ENCODE assay signal across 1 cellular context in genomic region chr16:50721549-50722409, GRCh38.
TF ChIP-seq lines count a peak whose summit lies in the region.

No MANE protein-coding gene starts in this region.

TF ChIP-seq in K562, 482 proteins besides CTCF, POLR2A, EP300 and RAD21:
- TF ChIP-seq KAT2B (IDR thresholded peaks at IDR 0.05; ENCODE audit: low read depth, low read length): no peak
- TF ChIP-seq HMG20A (CRISPR knock-in tag; conservative IDR thresholded peaks at IDR 0.05): no peak
- TF ChIP-seq RBM34 (IDR thresholded peaks at IDR 0.05; ENCODE audit: borderline replicate concordance, insufficient read depth, low read length): no peak
- TF ChIP-seq PBX2 (CRISPR knock-in tag; IDR thresholded peaks at IDR 0.05; ENCODE audit: low read depth): no peak
- TF ChIP-seq PBX2 (tag; conservative IDR thresholded peaks at IDR 0.05; ENCODE audit: low read depth): peak; percentile 32; the same call in 1 of the 2 replicates
- TF ChIP-seq ETV1 (tag; conservative IDR thresholded peaks at IDR 0.05; ENCODE audit: low read depth): peak; percentile 53
- TF ChIP-seq GABPB1 (CRISPR knock-in tag; IDR thresholded peaks at IDR 0.05): no peak
- TF ChIP-seq, protein P1, sequence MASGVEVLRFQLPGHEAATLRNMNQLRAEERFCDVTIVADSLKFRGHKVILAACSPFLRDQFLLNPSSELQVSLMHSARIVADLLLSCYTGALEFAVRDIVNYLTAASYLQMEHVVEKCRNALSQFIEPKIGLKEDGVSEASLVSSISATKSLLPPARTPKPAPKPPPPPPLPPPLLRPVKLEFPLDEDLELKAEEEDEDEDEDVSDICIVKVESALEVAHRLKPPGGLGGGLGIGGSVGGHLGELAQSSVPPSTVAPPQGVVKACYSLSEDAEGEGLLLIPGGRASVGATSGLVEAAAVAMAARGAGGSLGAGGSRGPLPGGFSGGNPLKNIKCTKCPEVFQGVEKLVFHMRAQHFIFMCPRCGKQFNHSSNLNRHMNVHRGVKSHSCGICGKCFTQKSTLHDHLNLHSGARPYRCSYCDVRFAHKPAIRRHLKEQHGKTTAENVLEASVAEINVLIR (CRISPR knock-in tag; IDR thresholded peaks at IDR 0.05): no peak
- peak; percentile 51 for TF ChIP-seq MEIS2 (IDR thresholded peaks at IDR 0.05; ENCODE audit: partially characterized antibody)
- TF ChIP-seq HDGF (IDR thresholded peaks at IDR 0.05): no peak
- no peak for TF ChIP-seq CREB5 (CRISPR knock-in tag; IDR thresholded peaks at IDR 0.05)
- TF ChIP-seq, protein P2, sequence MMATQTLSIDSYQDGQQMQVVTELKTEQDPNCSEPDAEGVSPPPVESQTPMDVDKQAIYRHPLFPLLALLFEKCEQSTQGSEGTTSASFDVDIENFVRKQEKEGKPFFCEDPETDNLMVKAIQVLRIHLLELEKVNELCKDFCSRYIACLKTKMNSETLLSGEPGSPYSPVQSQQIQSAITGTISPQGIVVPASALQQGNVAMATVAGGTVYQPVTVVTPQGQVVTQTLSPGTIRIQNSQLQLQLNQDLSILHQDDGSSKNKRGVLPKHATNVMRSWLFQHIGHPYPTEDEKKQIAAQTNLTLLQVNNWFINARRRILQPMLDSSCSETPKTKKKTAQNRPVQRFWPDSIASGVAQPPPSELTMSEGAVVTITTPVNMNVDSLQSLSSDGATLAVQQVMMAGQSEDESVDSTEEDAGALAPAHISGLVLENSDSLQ (IDR thresholded peaks at IDR 0.05): no peak
- TF ChIP-seq ZNF239 (CRISPR knock-in tag; IDR thresholded peaks at IDR 0.05): no peak
- no peak for TF ChIP-seq POLR2AphosphoS2 (IDR thresholded peaks at IDR 0.05; ENCODE audit: low read length)
